Comparison of ENCODE assay signal across 11 cellular contexts in genomic region chr1:228760962-228761361, GRCh38.
"Had no signal": no experiment of that assay in that cellular context is flagged by ENCODE, and none has a peak within 500 bp of the region (broad histone marks: within the 10 kb centered on the region; RNA-seq: fewer than 3 reads in every experiment).

No MANE protein-coding gene starts in this region.

- ATAC-seq: GM23338, HCT116 had no signal

- H3K4me1 ChIP-seq: HAP-1 had no signal

- DNase-seq: GM23248, GOT3, H7, H9, HCEC 1CT, HFFc6 had no signal

- H3K9me3 ChIP-seq: HAP-1 had no signal

- H3K36me3 ChIP-seq: HAP-1 had no signal

- H3K27ac ChIP-seq: GM23248 had no signal

- H3K4me2 ChIP-seq: GM23338 had no signal

- H2AFZ ChIP-seq: GM23248, GM23338 had no signal

- H3K4me3 ChIP-seq: GM23248, GM23338, HAP-1 had no signal

- H3K9ac ChIP-seq: GM23248 had no signal

- FAIRE-seq: H1, H54 had no signal
